8 cellular contexts compared by ENCODE assay signal in the genomic region with DNA sequence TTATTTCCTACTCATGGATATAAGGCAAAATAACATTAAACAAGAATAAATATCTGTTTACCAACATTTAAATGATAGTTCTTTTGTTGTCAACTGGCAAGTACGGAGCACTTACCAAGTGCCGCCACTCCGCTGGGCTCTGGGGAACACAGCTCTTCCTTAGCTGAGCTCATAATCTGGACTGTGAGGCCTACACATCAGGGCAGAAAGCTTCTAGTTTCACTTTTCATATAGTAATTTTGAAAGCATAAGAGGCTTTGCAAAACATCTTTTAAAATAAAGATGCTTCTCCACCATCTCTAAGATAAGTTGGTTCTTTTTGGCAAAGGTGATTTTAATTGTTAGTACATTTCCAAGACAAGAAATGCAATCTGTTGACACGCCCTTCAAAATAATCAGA.
DNase-seq lines count a peak whose midpoint lies in the region; ATAC-seq, FAIRE-seq and TF ChIP-seq lines count a peak whose summit lies in the region.

No MANE protein-coding gene starts in this region.

- H3K9me2 ChIP-seq in PC-9 (ENCODE audit: insufficient read depth) = no peaks in the 10 kb centered on the region

- no peaks in the 10 kb centered on the region for H4K20me1 ChIP-seq in PC-9 (ENCODE audit: insufficient read depth)

- H3F3A ChIP-seq in PC-9 (ENCODE audit: insufficient read depth, low read depth) = no peaks in the 10 kb centered on the region

- H2AFZ ChIP-seq in PC-9 = no peak overlapping the region

- no peaks in the 10 kb centered on the region for H3K9me3 ChIP-seq in body of pancreas
- H3K9me3 ChIP-seq in right lobe of liver = no peaks in the 10 kb centered on the region
- no peaks in the 10 kb centered on the region for H3K9me3 ChIP-seq in PC-9 (ENCODE audit: insufficient read depth, low read depth)

- H3K79me2 ChIP-seq in PC-9 (ENCODE audit: low read depth) = no peaks in the 10 kb centered on the region

- peaks cover 7% of the 10 kb centered on the region for H3K4me1 ChIP-seq in body of pancreas
- H3K4me1 ChIP-seq in right lobe of liver = no peaks in the 10 kb centered on the region
- no peaks in the 10 kb centered on the region for H3K4me1 ChIP-seq in PC-9 (replicated peaks; ENCODE audit: insufficient read depth)

- intact Hi-C loops in body of pancreas (cut with DNase I) = no loop called here
- intact Hi-C loops in right lobe of liver (cut with DNase I) = no loop called here
- intact Hi-C loops in PC-9 (cut with micrococcal nuclease; ENCODE audit: unreplicated experiment) = no loop called here

- H3K27ac ChIP-seq in body of pancreas = peak overlapping the region in 3 of 4 donors; percentile 2 to 73 (median 49)
- peak overlapping the region; percentile 43 to 66 (median 44) for H3K27ac ChIP-seq in right lobe of liver
- H3K27ac ChIP-seq in PC-9 = no peak overlapping the region

- no peak overlapping the region for H3K4me2 ChIP-seq in PC-9

- DNase-seq in GM13977 (ENCODE audit: low spot score) = peak; percentile 5
- peak; percentile 60 for DNase-seq in HCEC 1CT
- peak; percentile 68 for DNase-seq in RPMI7951 (ENCODE audit: low read depth)
- peak in 3 of 4 donors; percentile 13 to 27 (median 20) for DNase-seq in body of pancreas
- DNase-seq in right lobe of liver = peak in 1 of 3 donors; percentile 28
- peak; percentile 42 for DNase-seq in stimulated activated naive CD8-positive, alpha-beta T cell treated with anti-CD3 and anti-CD28 coated beads, Interleukin-15, Interleukin-2, amounts not matched to agents 100 U/mL and 50 U/mL, for 24 hours
- DNase-seq in PC-9 = no peak
- DNase-seq in urothelium cell line (ENCODE audit: low spot score) = no peak

- in situ Hi-C loops in GM13977 (cut with MboI; ENCODE audit: low pct_unique_long_range_greater_than_20kb, low sequenced_read_pairs, unreplicated experiment) = loop anchor here (25.0 kb wide), 1 partner anchor 206 kb away; no protein-coding TSS in a partner anchor

- no peak overlapping the region for H3K4me3 ChIP-seq in body of pancreas
- no peak overlapping the region for H3K4me3 ChIP-seq in right lobe of liver
- H3K4me3 ChIP-seq in PC-9 = no peak overlapping the region

- POLR2A ChIA-PET in PC-9 (lab: Charles Lee; ENCODE audit: unreplicated experiment) = no interaction called here

- BruUV-seq in PC-9 (replicated peaks; lab: Mats Ljungman, UMichigan) = no TSS peak

- ATAC-seq in body of pancreas (peak; percentile 69), right lobe of liver (peak; percentile 68 to 87 (median 83))
- peak; percentile 80 for ATAC-seq in stimulated activated naive CD8-positive, alpha-beta T cell treated with anti-CD3 and anti-CD28 coated beads, Interleukin-15, Interleukin-2, amounts not matched to agents 100 U/mL and 50 U/mL, for 24 hours

- no peak for TF ChIP-seq CTCF in GM13977 (IDR thresholded peaks at IDR 0.05; ENCODE audit: extremely low read depth, insufficient read depth, missing control alignments)
- no peak for TF ChIP-seq CTCF in body of pancreas (IDR thresholded peaks at IDR 0.05)
- TF ChIP-seq CTCF in right lobe of liver (IDR thresholded peaks at IDR 0.05) = no peak
- no peak for TF ChIP-seq CTCF in PC-9 (conservative IDR thresholded peaks at IDR 0.05)

- CTCF ChIA-PET in PC-9 (lab: Charles Lee) = no interaction called here

- TF ChIP-seq POLR2A in body of pancreas (IDR thresholded peaks at IDR 0.05) = no peak
- TF ChIP-seq POLR2A in right lobe of liver (IDR thresholded peaks at IDR 0.05) = no peak

- FAIRE-seq in urothelium cell line (lab: Jason Lieb, UNC) = no peak

- WGBS in body of pancreas, 2 donors = 53 to 86% methylated on average over 4 of the region's 4 CpGs
- WGBS in right lobe of liver (ENCODE audit: insufficient coverage, low coverage, low lambda C conversion rate, missing lambda C conversion rate) = 42% methylated on average over 4 of the region's 4 CpGs

- no peaks in the 10 kb centered on the region for H3K36me3 ChIP-seq in body of pancreas (replicated peaks in 1 of 2; ENCODE audit: insufficient read depth in 1 of 2, low read depth in 2 of 2)
- no peaks in the 10 kb centered on the region for H3K36me3 ChIP-seq in right lobe of liver
- H3K36me3 ChIP-seq in PC-9 (ENCODE audit: low read depth) = no peaks in the 10 kb centered on the region

- no peaks in the 10 kb centered on the region for H3K27me3 ChIP-seq in body of pancreas
- H3K27me3 ChIP-seq in right lobe of liver = no peaks in the 10 kb centered on the region
- no peaks in the 10 kb centered on the region for H3K27me3 ChIP-seq in PC-9 (ENCODE audit: insufficient read depth, low read depth)

Comparison
In these comparisons a context has a peak if more than half of its experiments do, and no peak if none do; other contexts are left out.
1. DNase-seq: peak in GM13977 (single experiment), HCEC 1CT (single experiment), RPMI7951 (single experiment), body of pancreas (3 of 4) and stimulated activated naive CD8-positive, alpha-beta T cell treated with anti-CD3 and anti-CD28 coated beads, Interleukin-15, Interleukin-2, amounts not matched to agents 100 U/mL and 50 U/mL, for 24 hours (single experiment); none in PC-9 (0 of 2) and urothelium cell line (single experiment).
2. Peak in every context shown above with its lines, with median percentiles within 50 percentile points of each other: ATAC-seq.